20 cellular contexts compared by ENCODE assay signal in the genomic region with DNA sequence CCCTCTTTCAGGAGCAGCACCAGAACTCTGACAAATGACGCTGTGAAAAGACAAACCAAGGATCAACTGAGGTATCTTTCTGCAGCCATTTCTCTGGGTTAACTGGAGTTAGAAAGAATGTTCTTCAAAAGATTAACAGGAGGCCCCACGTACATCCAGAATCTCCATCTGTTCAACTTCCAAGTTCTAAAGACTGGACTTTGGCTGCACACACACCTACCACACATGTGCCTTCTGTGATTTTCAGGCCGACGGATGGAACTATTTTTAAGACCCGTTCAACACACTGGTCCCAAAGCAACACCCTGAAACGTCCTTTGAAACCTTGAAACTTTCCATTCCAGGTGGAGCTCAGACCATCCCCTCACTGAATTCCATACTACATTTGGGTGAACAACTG.
DNase-seq lines count a peak whose midpoint lies in the region; ATAC-seq, FAIRE-seq and TF ChIP-seq lines count a peak whose summit lies in the region.
"Had no signal": no experiment of that assay in that cellular context is flagged by ENCODE, and none has a peak within 500 bp of the region (broad histone marks: within the 10 kb centered on the region; RNA-seq: fewer than 3 reads in every experiment).

No MANE protein-coding gene starts in this region.

- no peak overlapping the region for H2AFZ ChIP-seq in keratinocyte (ENCODE audit: control insufficient read depth, low read length)
- no peak overlapping the region for H2AFZ ChIP-seq in neural cell (ENCODE audit: low read depth, low read length)
- H2AFZ ChIP-seq: GM23338 had no signal

- H3K27ac ChIP-seq in endodermal cell (ENCODE audit: low read depth, low read length), result peak overlapping the region; percentile 45
- no peak overlapping the region for H3K27ac ChIP-seq in keratinocyte (ENCODE audit: control insufficient read depth, insufficient read depth, low read length)
- peak overlapping the region; percentile 56 for H3K27ac ChIP-seq in neural cell (ENCODE audit: low read length)
- H3K27ac ChIP-seq: C4-2B had no signal

- H3K9me3 ChIP-seq in endodermal cell (ENCODE audit: control insufficient read depth, low read length) (no peaks in the 10 kb centered on the region), keratinocyte (ENCODE audit: control insufficient read depth, low read depth, low read length) (no peaks in the 10 kb centered on the region), neural cell (ENCODE audit: low read length) (no peaks in the 10 kb centered on the region)

- H3K9me3 Mint-ChIP-seq in endodermal cell, result no peaks in the 10 kb centered on the region
- peaks cover 3% of the 10 kb centered on the region for H3K9me3 Mint-ChIP-seq in progenitor cell of endocrine pancreas (ENCODE audit: low read depth)
- H3K9me3 Mint-ChIP-seq: CD4-positive, alpha-beta T cell; GM23338 had no signal

- H3K4me1 Mint-ChIP-seq in endodermal cell (peaks cover 55% of the 10 kb centered on the region), progenitor cell of endocrine pancreas (ENCODE audit: low read depth) (peaks cover 14% of the 10 kb centered on the region)

- H3K27me3 Mint-ChIP-seq in endodermal cell (ENCODE audit: insufficient read depth), result no peaks in the 10 kb centered on the region
- H3K27me3 Mint-ChIP-seq in progenitor cell of endocrine pancreas, result no peaks in the 10 kb centered on the region
- H3K27me3 Mint-ChIP-seq: CD4-positive, alpha-beta T cell had no signal

- H3K4me1 ChIP-seq in endodermal cell (ENCODE audit: control insufficient read depth, insufficient read depth, low read length) (peaks cover 46% of the 10 kb centered on the region), keratinocyte (ENCODE audit: control insufficient read depth, extremely low read depth, insufficient read depth, low read length) (peaks cover 3% of the 10 kb centered on the region)

- H3K4me3 ChIP-seq in endodermal cell (ENCODE audit: low read length) (no peak overlapping the region), keratinocyte (ENCODE audit: control insufficient read depth in 2 of 3, extremely low read depth in 1 of 3, insufficient read depth in 2 of 3, low read depth in 1 of 3, low read length in 3 of 3) (no peak overlapping the region), neural cell (ENCODE audit: low read length) (no peak overlapping the region)
- H3K4me3 ChIP-seq: GM23338 had no signal

- no peak for TF ChIP-seq EP300 in neural cell (conservative IDR thresholded peaks at IDR 0.05; ENCODE audit: poor library complexity, severe bottlenecking)

- no peaks in the 10 kb centered on the region for H3K9me1 ChIP-seq in keratinocyte (ENCODE audit: control insufficient read depth, extremely low read depth, insufficient read depth, low read length)

- H3K36me3 Mint-ChIP-seq in endodermal cell (ENCODE audit: low read depth) (peaks cover 41% of the 10 kb centered on the region), progenitor cell of endocrine pancreas (ENCODE audit: insufficient read depth) (peaks cover 1% of the 10 kb centered on the region)

- H3K27me3 ChIP-seq in endodermal cell (ENCODE audit: control insufficient read depth, insufficient read depth, low read length, poor library complexity, severe bottlenecking), result no peaks in the 10 kb centered on the region
- no peaks in the 10 kb centered on the region for H3K27me3 ChIP-seq in keratinocyte (ENCODE audit: control insufficient read depth, extremely low read depth, insufficient read depth, low read length)
- H3K27me3 ChIP-seq in neural cell (ENCODE audit: insufficient read depth, low read depth, low read length), result no peaks in the 10 kb centered on the region

- no peak overlapping the region for H3K9ac ChIP-seq in endodermal cell (ENCODE audit: extremely low read depth, low read length, poor library complexity, severe bottlenecking)
- H3K9ac ChIP-seq in keratinocyte (ENCODE audit: control insufficient read depth, extremely low read depth, insufficient read depth, low read length), result no peak overlapping the region
- H3K9ac ChIP-seq in neural cell (ENCODE audit: low read length), result no peak overlapping the region

- peaks cover 30% of the 10 kb centered on the region for H3K79me2 ChIP-seq in keratinocyte (ENCODE audit: control insufficient read depth, insufficient read depth, low read length)
- no peaks in the 10 kb centered on the region for H3K79me2 ChIP-seq in neural cell (replicated peaks; ENCODE audit: insufficient read depth, low read length)

- no peak for TF ChIP-seq CTCF in endodermal cell (conservative IDR thresholded peaks at IDR 0.05)
- TF ChIP-seq CTCF in keratinocyte (optimal IDR thresholded peaks at IDR 0.05 in 1 of 3, IDR thresholded peaks at IDR 0.05 in 1 of 3, conservative IDR thresholded peaks at IDR 0.05 in 1 of 3; ENCODE audit: extremely low read depth in 1 of 3, insufficient read depth in 2 of 3, low read length in 3 of 3), result no peak
- no peak for TF ChIP-seq CTCF in neural cell (IDR thresholded peaks at IDR 0.05; ENCODE audit: poor library complexity, severe bottlenecking)
- no peak for TF ChIP-seq CTCF in progenitor cell of endocrine pancreas (IDR thresholded peaks at IDR 0.05; ENCODE audit: unreplicated experiment)

- H3K4me2 ChIP-seq in keratinocyte (ENCODE audit: control insufficient read depth, extremely low read depth, insufficient read depth, low read depth, low read length) (no peak overlapping the region), neural cell (ENCODE audit: low read length) (no peak overlapping the region)
- H3K4me2 ChIP-seq: GM23338 had no signal

- ATAC-seq in SK-N-SH treated with all-trans-retinoic acid at 6 μM for 48 hours, result no peak
- ATAC-seq: GM23338 had no signal

- no peak for TF ChIP-seq RAD21 in neural cell (conservative IDR thresholded peaks at IDR 0.05)

- H3K27ac Mint-ChIP-seq in endodermal cell (peak overlapping the region; percentile 50), progenitor cell of endocrine pancreas (peak overlapping the region; percentile 26)
- H3K27ac Mint-ChIP-seq: CD4-positive, alpha-beta T cell; GM23338 had no signal

- H3K9me2 ChIP-seq in neural cell (ENCODE audit: insufficient read depth, low read length), result no peaks in the 10 kb centered on the region

- dilution Hi-C loops in keratinocyte (cut with MboI; ENCODE audit: extremely low pct_ligation_motif_present, low sequenced_read_pairs), result no loop called here

- H3K36me3 ChIP-seq in endodermal cell (ENCODE audit: control insufficient read depth, insufficient read depth, low read length) (peaks cover 81% of the 10 kb centered on the region), keratinocyte (ENCODE audit: control insufficient read depth in 2 of 2, extremely low read depth in 1 of 2, insufficient read depth in 2 of 2, low read length in 2 of 2) (peaks cover 3 to 6% of the 10 kb centered on the region in 2 experiments), neural cell (ENCODE audit: insufficient read depth, low read length) (no peaks in the 10 kb centered on the region)

- WGBS in endodermal cell (ENCODE audit: insufficient coverage in 1 of 2, insufficient read length in 1 of 2), 2 experiments, result 82 to 92% methylated on average over 5 to 6 of the region's 6 CpGs

- no peak for DNase-seq in endodermal cell
- no peak for DNase-seq in keratinocyte (ENCODE audit: low read depth, low spot score)
- no peak for DNase-seq in progenitor cell of endocrine pancreas (ENCODE audit: low spot score, unreplicated experiment)
- no peak for DNase-seq in activated CD4-positive, alpha-beta T cell treated with anti-CD3 and anti-CD28 coated beads for 4 hours
- DNase-seq in T1000 (lab: John Stamatoyannopoulos, UW), result no peak
- DNase-seq: ACHN; AML-193; CD4-positive, alpha-beta T cell; DMS153; DMS79; GDM1; HCEC 1CT had no signal

- no peaks in the 10 kb centered on the region for H3F3A ChIP-seq in neural cell (ENCODE audit: insufficient read depth, low read length, poor library complexity, severe bottlenecking)

- H4K20me1 ChIP-seq in keratinocyte (ENCODE audit: control insufficient read depth, extremely low read depth, insufficient read depth, low read length), result no peaks in the 10 kb centered on the region
- H4K20me1 ChIP-seq in neural cell (ENCODE audit: insufficient read depth), result no peaks in the 10 kb centered on the region

- H3K4me3 Mint-ChIP-seq in endodermal cell (no peak overlapping the region), progenitor cell of endocrine pancreas (ENCODE audit: low read depth) (no peak overlapping the region)
- H3K4me3 Mint-ChIP-seq: CD4-positive, alpha-beta T cell; GM23338 had no signal

- FAIRE-seq in keratinocyte (lab: Jason Lieb, UNC), result peak; percentile 29
- FAIRE-seq: A204.1, GM12892, GM18507, H54 had no signal

TF ChIP-seq in neural cell, 6 proteins besides CTCF, POLR2A, EP300 and RAD21 (continues in another document):
- TF ChIP-seq TAF1 (IDR thresholded peaks at IDR 0.05; ENCODE audit: low read depth) (no peak), EZH2 (IDR thresholded peaks at IDR 0.05; ENCODE audit: borderline replicate concordance, insufficient read depth, low read length, poor library complexity, severe bottlenecking) (no peak), POLR2AphosphoS5 (IDR thresholded peaks at IDR 0.05) (no peak), MXI1 (conservative IDR thresholded peaks at IDR 0.05; ENCODE audit: poor library complexity, severe bottlenecking) (no peak)

TF ChIP-seq in SK-N-SH treated with all-trans-retinoic acid at 6 μM for 48 hours, 23 proteins besides CTCF, POLR2A, EP300 and RAD21 (continues in another document):
- no peak for TF ChIP-seq ZNF70 (CRISPR knock-in tag; IDR thresholded peaks at IDR 0.05)
- TF ChIP-seq, protein P1, sequence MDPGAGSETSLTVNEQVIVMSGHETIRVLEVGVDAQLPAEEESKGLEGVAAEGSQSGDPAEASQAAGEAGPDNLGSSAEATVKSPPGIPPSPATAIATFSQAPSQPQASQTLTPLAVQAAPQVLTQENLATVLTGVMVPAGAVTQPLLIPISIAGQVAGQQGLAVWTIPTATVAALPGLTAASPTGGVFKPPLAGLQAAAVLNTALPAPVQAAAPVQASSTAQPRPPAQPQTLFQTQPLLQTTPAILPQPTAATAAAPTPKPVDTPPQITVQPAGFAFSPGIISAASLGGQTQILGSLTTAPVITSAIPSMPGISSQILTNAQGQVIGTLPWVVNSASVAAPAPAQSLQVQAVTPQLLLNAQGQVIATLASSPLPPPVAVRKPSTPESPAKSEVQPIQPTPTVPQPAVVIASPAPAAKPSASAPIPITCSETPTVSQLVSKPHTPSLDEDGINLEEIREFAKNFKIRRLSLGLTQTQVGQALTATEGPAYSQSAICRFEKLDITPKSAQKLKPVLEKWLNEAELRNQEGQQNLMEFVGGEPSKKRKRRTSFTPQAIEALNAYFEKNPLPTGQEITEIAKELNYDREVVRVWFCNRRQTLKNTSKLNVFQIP (CRISPR knock-in tag; IDR thresholded peaks at IDR 0.05; ENCODE audit: borderline replicate concordance, low read depth), result no peak
- TF ChIP-seq SNAI2 (CRISPR knock-in tag; IDR thresholded peaks at IDR 0.05), result no peak
- no peak for TF ChIP-seq CSDC2 (CRISPR knock-in tag; IDR thresholded peaks at IDR 0.05)
- no peak for TF ChIP-seq OSR1 (CRISPR knock-in tag; IDR thresholded peaks at IDR 0.05)
- TF ChIP-seq TCF4 (CRISPR knock-in tag; IDR thresholded peaks at IDR 0.05; ENCODE audit: borderline replicate concordance), result no peak
- TF ChIP-seq ZFP30 (CRISPR knock-in tag; IDR thresholded peaks at IDR 0.05), result no peak
- TF ChIP-seq ZNF8 (CRISPR knock-in tag; IDR thresholded peaks at IDR 0.05), result no peak
